In the genomic region with DNA sequence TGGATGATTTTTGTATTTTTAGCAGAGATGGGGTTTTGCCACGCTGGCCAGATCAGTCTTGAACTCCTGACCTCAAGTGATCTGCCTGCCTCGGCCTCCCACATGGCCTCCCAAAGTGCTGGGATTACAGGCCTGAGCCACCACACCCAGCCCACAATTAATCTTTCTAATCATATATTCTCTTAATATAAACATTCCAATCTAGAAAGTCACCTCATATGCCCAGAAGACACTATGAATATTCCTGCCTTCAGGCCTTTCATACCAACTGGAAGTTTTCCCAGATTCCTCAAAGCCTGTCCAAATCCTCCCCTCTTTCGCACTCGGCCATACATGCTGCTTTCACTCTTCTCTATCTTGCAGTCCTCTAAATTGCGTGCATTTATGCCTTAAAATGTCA, we compare ENCODE assay signal across 11 cellular contexts. TPM values are rescaled to one million over a fixed set of nuclear protein-coding genes. Genes with fewer than 3 reads are reported as not detected.
DNase-seq lines count a peak whose midpoint lies in the region; ATAC-seq and TF ChIP-seq lines count a peak whose summit lies in the region.
"Had no signal": no experiment of that assay in that cellular context is flagged by ENCODE, and none has a peak within 500 bp of the region (broad histone marks: within the 10 kb centered on the region; RNA-seq: fewer than 3 reads in every experiment).

No MANE protein-coding gene starts in this region.

- H3K27ac Mint-ChIP-seq in CD8-positive, alpha-beta T cell: peak overlapping the region; percentile 29
- H3K27ac Mint-ChIP-seq in activated naive CD4-positive, alpha-beta T cell treated with anti-CD3 and anti-CD28 coated beads for 36 hours: no peak overlapping the region

- no peak overlapping the region for H2AFZ ChIP-seq in GM23248

- no peak for TF ChIP-seq POLR2A in transverse colon (IDR thresholded peaks at IDR 0.05)

- no peak overlapping the region for H3K4me3 ChIP-seq in CD8-positive, alpha-beta T cell (ENCODE audit: low read depth, low read length)
- H3K4me3 ChIP-seq in GM23248 (no peak overlapping the region), SJSA1 (no peak overlapping the region), transverse colon (no peak overlapping the region), right atrium auricular region (no peak overlapping the region)

- H3K4me1 ChIP-seq in CD8-positive, alpha-beta T cell (ENCODE audit: insufficient read depth, low read length): peaks cover 4% of the 10 kb centered on the region
- H3K4me1 ChIP-seq in GM23248 (ENCODE audit: insufficient read depth) (peaks cover 29% of the 10 kb centered on the region), SJSA1 (replicated peaks) (peaks cover 44% of the 10 kb centered on the region), foreskin keratinocyte (peaks cover 7% of the 10 kb centered on the region), transverse colon (peaks cover 12 to 59% (median 37%) of the 10 kb centered on the region in 4 donors), right atrium auricular region (peaks cover 0 to 14% of the 10 kb centered on the region in 2 donors)

- H3F3A ChIP-seq in GM23248 (ENCODE audit: insufficient read depth): peaks cover 20% of the 10 kb centered on the region

- in situ Hi-C loops in GM23248 (cut with MboI): no loop called here
- in situ Hi-C loops in transverse colon (cut with MboI; ENCODE audit: low pct_ligation_motif_present in 1 of 4, low pct_unique_long_range_greater_than_20kb in 1 of 4, low sequenced_read_pairs in 3 of 4): no loop called here

- no peak overlapping the region for H3K4me3 Mint-ChIP-seq in CD8-positive, alpha-beta T cell
- H3K4me3 Mint-ChIP-seq in activated naive CD4-positive, alpha-beta T cell treated with anti-CD3 and anti-CD28 coated beads for 36 hours: no peak overlapping the region

- peaks cover 5% of the 10 kb centered on the region for H3K36me3 ChIP-seq in CD8-positive, alpha-beta T cell (ENCODE audit: insufficient read depth, low read length)
- H3K36me3 ChIP-seq in GM23248 (ENCODE audit: low read depth) (no peaks in the 10 kb centered on the region), SJSA1 (peaks cover 13% of the 10 kb centered on the region; the same call in 1 of the 2 replicates), transverse colon (no peaks in the 10 kb centered on the region), right atrium auricular region (no peaks in the 10 kb centered on the region)

- peaks cover 93% of the 10 kb centered on the region for H3K79me2 ChIP-seq in GM23248 (ENCODE audit: insufficient read depth)

- no peak for DNase-seq in CD8-positive, alpha-beta T cell
- DNase-seq in GM23248 (peak; percentile 73), SJSA1 (ENCODE audit: low read depth in 1 of 2, low spot score in 2 of 2) (peak; percentile 63 to 81), foreskin keratinocyte (peak; percentile 56 to 67), activated gamma-delta T cell treated with Interleukin-2 at 50 U/mL for 16 hours (no peak), transverse colon (no peak), right atrium auricular region (ENCODE audit: low spot score) (no peak)
- DNase-seq in activated naive CD4-positive, alpha-beta T cell treated with anti-CD3 and anti-CD28 coated beads for 36 hours: no peak
- DNase-seq: H7; Karpas-422; stimulated activated CD4-positive, alpha-beta T cell treated with anti-CD3 and anti-CD28 coated beads, Interleukin-4, amount 100 ng/mL, for 4 hours had no signal

- H3K9ac ChIP-seq in GM23248: no peak overlapping the region

- H3K9me3 Mint-ChIP-seq in CD8-positive, alpha-beta T cell: no peaks in the 10 kb centered on the region
- no peaks in the 10 kb centered on the region for H3K9me3 Mint-ChIP-seq in activated naive CD4-positive, alpha-beta T cell treated with anti-CD3 and anti-CD28 coated beads for 36 hours

- TF ChIP-seq EP300 in transverse colon (IDR thresholded peaks at IDR 0.05; ENCODE audit: low read depth): no peak

- WGBS in GM23248 (ENCODE audit: low coverage in 1 of 2, low lambda C conversion rate in 2 of 2, missing lambda C conversion rate in 2 of 2), 2 experiments: 48 to 54% methylated on average over 5 of the region's 5 CpGs
- WGBS in transverse colon (ENCODE audit: low coverage in 1 of 2), 2 donors: 63 to 83% methylated on average over 3 to 5 of the region's 5 CpGs

- peaks cover 57% of the 10 kb centered on the region for H3K4me1 Mint-ChIP-seq in CD8-positive, alpha-beta T cell (ENCODE audit: low read depth)
- H3K4me1 Mint-ChIP-seq in activated naive CD4-positive, alpha-beta T cell treated with anti-CD3 and anti-CD28 coated beads for 36 hours (ENCODE audit: low read depth): peaks cover 24% of the 10 kb centered on the region

- H3K9me3 ChIP-seq in CD8-positive, alpha-beta T cell (ENCODE audit: low read length): no peaks in the 10 kb centered on the region
- H3K9me3 ChIP-seq in GM23248 (ENCODE audit: low read depth): no peaks in the 10 kb centered on the region
- H3K9me3 ChIP-seq in SJSA1 (replicated peaks): no peaks in the 10 kb centered on the region
- no peaks in the 10 kb centered on the region for H3K9me3 ChIP-seq in transverse colon
- H3K9me3 ChIP-seq in right atrium auricular region: no peaks in the 10 kb centered on the region

- no peaks in the 10 kb centered on the region for H3K27me3 ChIP-seq in CD8-positive, alpha-beta T cell (ENCODE audit: insufficient read depth, low read length)
- H3K27me3 ChIP-seq in GM23248 (replicated peaks; ENCODE audit: insufficient read depth): no peaks in the 10 kb centered on the region
- no peaks in the 10 kb centered on the region for H3K27me3 ChIP-seq in SJSA1 (replicated peaks)
- no peaks in the 10 kb centered on the region for H3K27me3 ChIP-seq in foreskin keratinocyte
- no peaks in the 10 kb centered on the region for H3K27me3 ChIP-seq in transverse colon
- H3K27me3 ChIP-seq in right atrium auricular region: no peaks in the 10 kb centered on the region

- peaks cover 24% of the 10 kb centered on the region for H3K36me3 Mint-ChIP-seq in CD8-positive, alpha-beta T cell
- peaks cover 29% of the 10 kb centered on the region for H3K36me3 Mint-ChIP-seq in activated naive CD4-positive, alpha-beta T cell treated with anti-CD3 and anti-CD28 coated beads for 36 hours (ENCODE audit: low read depth)

- no peak for TF ChIP-seq CTCF in CD8-positive, alpha-beta T cell (IDR thresholded peaks at IDR 0.05)
- no peak for TF ChIP-seq CTCF in foreskin keratinocyte (conservative IDR thresholded peaks at IDR 0.05)
- TF ChIP-seq CTCF in transverse colon (IDR thresholded peaks at IDR 0.05): no peak
- no peak for TF ChIP-seq CTCF in right atrium auricular region (IDR thresholded peaks at IDR 0.05)

- ATAC-seq in CD8-positive, alpha-beta T cell: no peak
- peak; percentile 82 for ATAC-seq in foreskin keratinocyte

- POLR2A ChIA-PET in CD8-positive, alpha-beta T cell (lab: Charles Lee): no interaction called here

- H3K27me3 Mint-ChIP-seq in CD8-positive, alpha-beta T cell (ENCODE audit: low read depth): no peaks in the 10 kb centered on the region
- H3K27me3 Mint-ChIP-seq in activated naive CD4-positive, alpha-beta T cell treated with anti-CD3 and anti-CD28 coated beads for 36 hours (ENCODE audit: low read depth): no peaks in the 10 kb centered on the region

- no peaks in the 10 kb centered on the region for H3K9me2 ChIP-seq in GM23248 (ENCODE audit: insufficient read depth)

- CTCF ChIA-PET in CD8-positive, alpha-beta T cell (lab: Charles Lee): no interaction called here
- CTCF ChIA-PET in activated naive CD4-positive, alpha-beta T cell treated with anti-CD3 and anti-CD28 coated beads for 36 hours (lab: Charles Lee): no interaction called here

- no peak overlapping the region for H3K27ac ChIP-seq in CD8-positive, alpha-beta T cell (ENCODE audit: low read depth, low read length)
- H3K27ac ChIP-seq in GM23248: peak overlapping the region; percentile 73
- peak overlapping the region; percentile 73 for H3K27ac ChIP-seq in SJSA1
- H3K27ac ChIP-seq in foreskin keratinocyte: no peak overlapping the region
- H3K27ac ChIP-seq in transverse colon: no peak overlapping the region
- H3K27ac ChIP-seq in right atrium auricular region: no peak overlapping the region

- H3K4me2 ChIP-seq in GM23248 (ENCODE audit: unreplicated experiment): peak overlapping the region; percentile 32

- H4K20me1 ChIP-seq in GM23248 (ENCODE audit: insufficient read depth): peaks cover 4% of the 10 kb centered on the region

- intact Hi-C loops in CD8-positive, alpha-beta T cell (cut with DNase I, micrococcal nuclease): no loop called here
- intact Hi-C loops in transverse colon (cut with DNase I; ENCODE audit: low total_unique reads): no loop called here
- intact Hi-C loops in activated naive CD4-positive, alpha-beta T cell treated with anti-CD3 and anti-CD28 coated beads for 36 hours (cut with micrococcal nuclease): no loop called here

RNA-seq across cellular contexts. Expression of gene PDZD8, which starts 32.6 kb away (rescaled TPM):
- total RNA-seq in CD8-positive, alpha-beta T cell: 10 to 100 TPM; 49.6 to 59.8 TPM
- total RNA-seq in GM23248 (2014; rRNA removed; shearing (Covaris generic)): 19.7 and 20.1 TPM in 2 replicates
- polyA plus RNA-seq in GM23248 (2016; fragmentation: Nextera tagmentation; extraction: Ambion mirVana) (13.8 and 14.4 TPM in 2 replicates), foreskin keratinocyte (3.0 and 4.3 TPM in 2 replicates)
- total RNA-seq in SJSA1 (2014; rRNA removed; shearing (Covaris generic)): 17.9 and 21.2 TPM in 2 replicates
- total RNA-seq in foreskin keratinocyte (29.1 and 31.4 TPM in 2 replicates), transverse colon (10 to 100 TPM; 36.7 to 48.6 (median 40.9) TPM), right atrium auricular region (10 to 100 TPM; 17.7 to 29.4 TPM)
- total RNA-seq in activated naive CD4-positive, alpha-beta T cell treated with anti-CD3 and anti-CD28 coated beads for 36 hours: 10 to 100 TPM; 13.6 to 15.8 TPM

Comparison
In these comparisons a context has a peak if more than half of its experiments do, and no peak if none do; other contexts are left out.
1. DNase-seq: peak in GM23248 (single experiment), SJSA1 (2 of 2) and foreskin keratinocyte (2 of 2); none in CD8-positive, alpha-beta T cell (0 of 7), activated gamma-delta T cell treated with Interleukin-2 at 50 U/mL for 16 hours (single experiment), transverse colon (single experiment), right atrium auricular region (single experiment) and activated naive CD4-positive, alpha-beta T cell treated with anti-CD3 and anti-CD28 coated beads for 36 hours (single experiment).
2. H3K27ac ChIP-seq: peak in GM23248 (single experiment) and SJSA1 (single experiment); none in CD8-positive, alpha-beta T cell (single experiment), foreskin keratinocyte (single experiment), transverse colon (0 of 4) and right atrium auricular region (0 of 2).